In the genomic region with DNA sequence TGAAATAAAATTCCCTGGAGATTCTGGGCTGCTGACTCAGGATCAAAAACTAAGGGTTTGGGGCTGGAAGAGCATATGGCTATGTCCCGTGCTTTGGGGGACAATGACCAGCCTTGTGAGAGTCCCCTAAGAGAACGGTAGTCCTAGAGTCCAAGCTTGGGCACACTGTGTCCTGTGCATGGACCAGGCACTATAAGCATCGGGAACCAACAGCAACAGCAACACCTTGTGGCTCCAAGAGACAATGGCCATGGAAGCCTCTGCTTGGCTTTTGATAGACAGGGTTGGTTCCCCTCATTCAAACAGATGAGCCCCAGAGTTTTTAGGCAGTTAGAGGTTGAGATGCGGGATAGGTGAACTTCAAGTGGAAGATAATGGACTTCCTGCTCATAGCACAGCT, we compare ENCODE assay signal across 10 cellular contexts.
DNase-seq lines count a peak whose midpoint lies in the region; ATAC-seq and TF ChIP-seq lines count a peak whose summit lies in the region.
"Had no signal": no experiment of that assay in that cellular context is flagged by ENCODE, and none has a peak within 500 bp of the region (broad histone marks: within the 10 kb centered on the region; RNA-seq: fewer than 3 reads in every experiment).

No MANE protein-coding gene starts in this region.

- no peaks in the 10 kb centered on the region for H3K79me2 ChIP-seq in osteoblast (ENCODE audit: insufficient read depth, low read length)

- H3K27ac Mint-ChIP-seq in naive thymus-derived CD8-positive, alpha-beta T cell: no peak overlapping the region

- in situ Hi-C loops in SK-MEL-5 (cut with HindIII; ENCODE audit: low pct_unique_long_range_greater_than_20kb, low sequenced_read_pairs): no loop called here

- H3K27me3 ChIP-seq in osteoblast (ENCODE audit: insufficient read depth, low read length): no peaks in the 10 kb centered on the region
- H3K27me3 ChIP-seq: Peyer's patch had no signal

- no peaks in the 10 kb centered on the region for H4K20me1 ChIP-seq in osteoblast (ENCODE audit: insufficient read depth, low read length)

- H3K27ac ChIP-seq in caudate nucleus (ENCODE audit: low read depth, low read length) (no peak overlapping the region), osteoblast (ENCODE audit: low read depth, low read length) (no peak overlapping the region)
- H3K27ac ChIP-seq: Peyer's patch had no signal

- ATAC-seq in mucosa of descending colon: peak; percentile 70
- no peak for ATAC-seq in naive thymus-derived CD8-positive, alpha-beta T cell

- intact Hi-C loops in mucosa of descending colon (cut with DNase I, micrococcal nuclease): no loop called here

- H3K4me3 Mint-ChIP-seq in naive thymus-derived CD8-positive, alpha-beta T cell: no peak overlapping the region

- H3K36me3 Mint-ChIP-seq in naive thymus-derived CD8-positive, alpha-beta T cell: no peaks in the 10 kb centered on the region

- POLR2A ChIA-PET in naive thymus-derived CD8-positive, alpha-beta T cell (lab: Charles Lee): no interaction called here

- no peaks in the 10 kb centered on the region for H3K4me1 Mint-ChIP-seq in naive thymus-derived CD8-positive, alpha-beta T cell

- DNase-seq in HT1080 (ENCODE audit: low read depth) (peak; percentile 20), SK-MEL-5 (ENCODE audit: low read depth, low spot score) (peak; percentile 63), mucosa of descending colon (peak in 1 of 3 donors; percentile 11), caudate nucleus (lab: John Stamatoyannopoulos, UW) (no peak), osteoblast (ENCODE audit: insufficient read length, low spot score, missing footprints) (no peak)
- DNase-seq in naive thymus-derived CD8-positive, alpha-beta T cell: no peak
- DNase-seq: dermis blood vessel endothelial cell, Peyer's patch had no signal

- H3K9me3 Mint-ChIP-seq in naive thymus-derived CD8-positive, alpha-beta T cell: peaks cover 0 to 11% (median 0%) of the 10 kb centered on the region in 9 donors

- no peak overlapping the region for H3K4me3 ChIP-seq in mucosa of descending colon
- H3K4me3 ChIP-seq in osteoblast (ENCODE audit: insufficient read depth, low read length): no peak overlapping the region
- H3K4me3 ChIP-seq: Peyer's patch, smooth muscle cell had no signal

- H2AFZ ChIP-seq in osteoblast (ENCODE audit: low read length): no peak overlapping the region

- H3K27me3 Mint-ChIP-seq in naive thymus-derived CD8-positive, alpha-beta T cell: peaks cover 0 to 14% (median 3%) of the 10 kb centered on the region in 5 donors

- no peaks in the 10 kb centered on the region for H3K4me1 ChIP-seq in mucosa of descending colon (ENCODE audit: low read depth)
- no peaks in the 10 kb centered on the region for H3K4me1 ChIP-seq in osteoblast (ENCODE audit: insufficient read depth, low read length)
- H3K4me1 ChIP-seq: Peyer's patch had no signal

- H3K4me2 ChIP-seq in osteoblast (ENCODE audit: insufficient read depth, low read length): no peak overlapping the region
- H3K4me2 ChIP-seq: smooth muscle cell had no signal

- no peaks in the 10 kb centered on the region for H3K36me3 ChIP-seq in mucosa of descending colon (ENCODE audit: low read depth)
- H3K36me3 ChIP-seq in osteoblast (ENCODE audit: insufficient read depth, low read length): no peaks in the 10 kb centered on the region
- H3K36me3 ChIP-seq: Peyer's patch had no signal

- TF ChIP-seq CTCF in GM12872 (IDR thresholded peaks at IDR 0.05; ENCODE audit: insufficient read depth, low read depth, low read length): peak; percentile 37; the same call in 2 of the 3 replicates
- TF ChIP-seq CTCF in mucosa of descending colon (IDR thresholded peaks at IDR 0.05): no peak
- no peak for TF ChIP-seq CTCF in osteoblast (IDR thresholded peaks at IDR 0.05; ENCODE audit: extremely low read depth, low read depth, low read length)

- no peaks in the 10 kb centered on the region for H3K9me3 ChIP-seq in mucosa of descending colon
- H3K9me3 ChIP-seq in osteoblast (ENCODE audit: low read depth, low read length): no peaks in the 10 kb centered on the region
- H3K9me3 ChIP-seq: Peyer's patch had no signal

Comparison
In these comparisons a context has a peak if more than half of its experiments do, and no peak if none do; other contexts are left out.
1. DNase-seq: peak in HT1080 (single experiment) and SK-MEL-5 (single experiment); none in caudate nucleus (0 of 61), osteoblast (single experiment) and naive thymus-derived CD8-positive, alpha-beta T cell (0 of 10).